In genomic region chr18:24446953-24447537, GRCh38 we compare ENCODE assay signal across 15 cellular contexts. TPM values are rescaled to one million over a fixed set of nuclear protein-coding genes. Genes with fewer than 3 reads are reported as not detected.
DNase-seq lines count a peak whose midpoint lies in the region; ATAC-seq and TF ChIP-seq lines count a peak whose summit lies in the region.
"Had no signal": no experiment of that assay in that cellular context is flagged by ENCODE, and none has a peak within 500 bp of the region (broad histone marks: within the 10 kb centered on the region; RNA-seq: fewer than 3 reads in every experiment).

No MANE protein-coding gene starts in this region.

- H3K9ac ChIP-seq in IMR-90 (ENCODE audit: low read depth, low read length), result no peak overlapping the region

- ATAC-seq in IMR-90 (ENCODE audit: low read depth), result no peak
- no peak for ATAC-seq in gastrocnemius medialis
- ATAC-seq: lower lobe of right lung had no signal

- H3K27ac Mint-ChIP-seq in CD14-positive monocyte, result no peak overlapping the region

- no peak overlapping the region for H4K91ac ChIP-seq in IMR-90 (ENCODE audit: insufficient read depth, low read depth, low read length)

- no peak overlapping the region for H3K27ac ChIP-seq in IMR-90 (ENCODE audit: insufficient read depth, low read length)
- no peak overlapping the region for H3K27ac ChIP-seq in gastrocnemius medialis
- H3K27ac ChIP-seq: adrenal gland, esophagus squamous epithelium, lower lobe of right lung, SJSA1, tibial artery had no signal

- no peak overlapping the region for H2BK120ac ChIP-seq in IMR-90 (ENCODE audit: low read depth, low read length)

- no TSS peak for BruUV-seq in IMR-90 (replicated peaks; lab: Mats Ljungman, UMichigan)

- no peak overlapping the region for H3K4me3 ChIP-seq in IMR-90 (ENCODE audit: insufficient read depth, low read depth, low read length)
- H3K4me3 ChIP-seq in gastrocnemius medialis, result no peak overlapping the region
- H3K4me3 ChIP-seq: adrenal gland, esophagus squamous epithelium, lower lobe of right lung, SJSA1, tibial artery had no signal

- no peaks in the 10 kb centered on the region for H4K20me1 ChIP-seq in IMR-90 (ENCODE audit: insufficient read depth, low read length)

- no peak overlapping the region for H3K14ac ChIP-seq in IMR-90 (replicated peaks; ENCODE audit: low read depth, low read length)

- TF ChIP-seq POLR2A in IMR-90 (IDR thresholded peaks at IDR 0.05; ENCODE audit: low read depth, low read length) (no peak), gastrocnemius medialis (IDR thresholded peaks at IDR 0.05) (no peak)

- no peak overlapping the region for H3K56ac ChIP-seq in IMR-90 (ENCODE audit: extremely low read depth, insufficient read depth, low read length)

- dilution Hi-C loops in IMR-90 (cut with HindIII; ENCODE audit: low sequenced_read_pairs, unreplicated experiment), result no loop called here

- H3K79me1 ChIP-seq in IMR-90 (ENCODE audit: low read depth in 1 of 2, low read length in 2 of 2), result no peaks in the 10 kb centered on the region

- peak; percentile 4 for DNase-seq in ELR (ENCODE audit: low read depth)
- no peak for DNase-seq in IMR-90
- DNase-seq in SW480 (ENCODE audit: low spot score), result peak; percentile 9
- peak; percentile 1 for DNase-seq in kidney glomerular epithelial cell (lab: John Stamatoyannopoulos, UW)
- DNase-seq in retina, result no peak
- DNase-seq in gastrocnemius medialis, result no peak
- DNase-seq in CD14-positive monocyte (ENCODE audit: low spot score), result no peak
- no peak for DNase-seq in activated naive CD4-positive, alpha-beta T cell treated with anti-CD3 and anti-CD28 coated beads, Interleukin-2, amount 50 U/mL, for 16 hours
- DNase-seq: adrenal gland, esophagus squamous epithelium, lower lobe of right lung, NCI-H2107, tibial artery had no signal

- POLR2A ChIA-PET in IMR-90 (lab: Charles Lee; ENCODE audit: unreplicated experiment), result no interaction called here

- H3K4me1 ChIP-seq in IMR-90 (ENCODE audit: control insufficient read depth, insufficient read depth, low read length) (no peaks in the 10 kb centered on the region), gastrocnemius medialis (no peaks in the 10 kb centered on the region)
- H3K4me1 ChIP-seq: adrenal gland, esophagus squamous epithelium, lower lobe of right lung, SJSA1, tibial artery had no signal

- H3K23ac ChIP-seq in IMR-90 (ENCODE audit: low read depth, low read length), result no peak overlapping the region

- H2AK5ac ChIP-seq in IMR-90 (ENCODE audit: low read depth, low read length), result no peak overlapping the region

- 0 out of 2 replicates have a peak, but pooled peaks have one; percentile 16 for TF ChIP-seq CTCF in IMR-90 (conservative IDR thresholded peaks at IDR 0.05; ENCODE audit: low read depth, low read length)
- no peak for TF ChIP-seq CTCF in gastrocnemius medialis (IDR thresholded peaks at IDR 0.05 in 4 of 5, conservative IDR thresholded peaks at IDR 0.05 in 1 of 5)
- TF ChIP-seq CTCF in CD14-positive monocyte (IDR thresholded peaks at IDR 0.05), result no peak

- no peaks in the 10 kb centered on the region for H3K9me3 Mint-ChIP-seq in CD14-positive monocyte

- H4K5ac ChIP-seq in IMR-90 (ENCODE audit: low read depth, low read length), result no peak overlapping the region

- H3K18ac ChIP-seq in IMR-90 (ENCODE audit: low read depth, low read length), result no peak overlapping the region

- TF ChIP-seq RAD21 in IMR-90 (IDR thresholded peaks at IDR 0.05; ENCODE audit: low read length), result no peak

- no peak overlapping the region for H2AFZ ChIP-seq in IMR-90 (replicated peaks; ENCODE audit: low read length, poor library complexity)

- no peak overlapping the region for H2BK5ac ChIP-seq in IMR-90 (ENCODE audit: low read depth, low read length, poor library complexity, severe bottlenecking)

- H3K4me1 Mint-ChIP-seq in CD14-positive monocyte, result peaks cover 10% of the 10 kb centered on the region

- no CpG with 5 or more reads among the region's 1 CpG for WGBS in IMR-90 (ENCODE audit: extremely low coverage in 2 of 2, insufficient read length in 1 of 2), 2 experiments

- peaks cover 22% of the 10 kb centered on the region for H3K36me3 ChIP-seq in IMR-90 (ENCODE audit: control insufficient read depth, insufficient read depth, low read length)
- H3K36me3 ChIP-seq in gastrocnemius medialis, result peaks cover 3 to 57% of the 10 kb centered on the region in 2 donors

- no peak overlapping the region for H3K4me2 ChIP-seq in IMR-90 (ENCODE audit: low read depth, low read length)

- H2BK20ac ChIP-seq in IMR-90 (ENCODE audit: low read depth, low read length), result no peak overlapping the region

- H3K27me3 ChIP-seq in IMR-90 (ENCODE audit: control insufficient read depth, insufficient read depth, low read length) (no peaks in the 10 kb centered on the region), gastrocnemius medialis (no peaks in the 10 kb centered on the region)
- H3K27me3 ChIP-seq: adrenal gland, esophagus squamous epithelium, SJSA1, tibial artery had no signal

- no peak overlapping the region for H3K4ac ChIP-seq in IMR-90 (ENCODE audit: low read depth, low read length)

- no peaks in the 10 kb centered on the region for H3K9me3 ChIP-seq in IMR-90 (ENCODE audit: control insufficient read depth, insufficient read depth, low read length)
- H3K9me3 ChIP-seq in gastrocnemius medialis, result no peaks in the 10 kb centered on the region
- H3K9me3 ChIP-seq: adrenal gland, esophagus squamous epithelium, lower lobe of right lung, SJSA1, tibial artery had no signal

- no peak overlapping the region for H4K8ac ChIP-seq in IMR-90 (ENCODE audit: low read depth in 2 of 2, low read length in 2 of 2)

- H3K36me3 Mint-ChIP-seq in CD14-positive monocyte, result peaks cover 70 to 78% of the 10 kb centered on the region in 2 donors

- in situ Hi-C loops in IMR-90 (cut with MboI; ENCODE audit: low sequenced_read_pairs), result no loop called here
- in situ Hi-C loops in gastrocnemius medialis (cut with MboI; ENCODE audit: low sequenced_read_pairs in 4 of 4), result loop anchor here in 1 of 4 donors (25.0 kb wide), 1 partner anchor 110 kb away; no protein-coding TSS in a partner anchor

- no peak overlapping the region for H2AK9ac ChIP-seq in IMR-90 (replicated peaks; ENCODE audit: low read depth, low read length, poor library complexity)

- intact Hi-C loops in IMR-90 (cut with micrococcal nuclease), result loop anchor here (2.0 kb wide), 1 partner anchor 42 kb away; no protein-coding TSS in a partner anchor
- intact Hi-C loops in gastrocnemius medialis (cut with DNase I; ENCODE audit: low total_unique reads), result no loop called here
- intact Hi-C loops in CD14-positive monocyte (cut with micrococcal nuclease), result no loop called here

- H3K27me3 Mint-ChIP-seq in CD14-positive monocyte (ENCODE audit: low read depth in 3 of 3), result no peaks in the 10 kb centered on the region

- H3K4me3 Mint-ChIP-seq in CD14-positive monocyte, result no peak overlapping the region

- H3K9me1 ChIP-seq in IMR-90 (ENCODE audit: insufficient read depth, low read length), result no peaks in the 10 kb centered on the region

- H2BK15ac ChIP-seq in IMR-90 (ENCODE audit: low read depth, low read length), result no peak overlapping the region

- CTCF ChIA-PET in IMR-90 (lab: Yijun Ruan, JAX), result interaction anchor here (0.6 to 1.4 kb wide), 4 partner anchors 11 to 235 kb away, joined by 3 to 5 read pairs (median 4); no protein-coding TSS in a partner anchor

TF ChIP-seq in IMR-90, 13 proteins besides CTCF, POLR2A, EP300 and RAD21 (continues in another document):
- TF ChIP-seq MAZ (IDR thresholded peaks at IDR 0.05; ENCODE audit: borderline replicate concordance, low read depth, low read length) (no peak), RFX5 (IDR thresholded peaks at IDR 0.05; ENCODE audit: low read depth, low read length) (no peak), MXI1 (IDR thresholded peaks at IDR 0.05; ENCODE audit: borderline replicate concordance, low read depth, low read length) (no peak), CHD1 (IDR thresholded peaks at IDR 0.05; ENCODE audit: low read depth, low read length) (no peak), USF2 (IDR thresholded peaks at IDR 0.05; ENCODE audit: low read depth, low read length) (no peak), CEBPB (IDR thresholded peaks at IDR 0.05; ENCODE audit: low read depth, low read length) (no peak), MAFK (IDR thresholded peaks at IDR 0.05; ENCODE audit: low read depth, low read length) (no peak), RCOR1 (IDR thresholded peaks at IDR 0.05; ENCODE audit: insufficient replicate concordance, low read length) (no peak)

RNA-seq across cellular contexts. Expression of gene HRH4, which starts 13.4 kb away (rescaled TPM):
- total RNA-seq in IMR-90 (2012; rRNA removed) (not detected in 2 replicates), gastrocnemius medialis (not detected)
- polyA plus RNA-seq in IMR-90 (2012; rRNA removed) (not detected in 2 replicates), CD14-positive monocyte (under 1 TPM in 1 of 2 donors, not detected in 1; 0.10 TPM)
- polyA plus RNA-seq in IMR-90 (2012; cell fraction: cytosol; rRNA removed), result not detected in 2 replicates
- polyA plus RNA-seq in IMR-90 (2012; cell fraction: nucleus; rRNA removed; ENCODE audit: low replicate concordance), result 0.03 TPM in 1 of 2 replicates, not detected in the other
- total RNA-seq: pulmonary artery endothelial cell, SJSA1 had no signal

RNA-seq across cellular contexts. Expression of gene IMPACT, which starts 20.6 kb away (rescaled TPM):
- total RNA-seq in IMR-90 (2012; rRNA removed), result 11.8 and 26.4 TPM in 2 replicates
- 10.4 and 13.8 TPM in 2 replicates for polyA plus RNA-seq in IMR-90 (2012; rRNA removed)
- polyA plus RNA-seq in IMR-90 (2012; cell fraction: cytosol; rRNA removed), result 2.1 and 3.2 TPM in 2 replicates
- 3.1 and 10.1 TPM in 2 replicates for polyA plus RNA-seq in IMR-90 (2012; cell fraction: nucleus; rRNA removed; ENCODE audit: low replicate concordance)
- total RNA-seq in gastrocnemius medialis, result 10 to 100 TPM in 2 of 4 donors, 1 to 10 TPM in 2; 9.1 to 18.7 (median 11.9) TPM
- polyA plus RNA-seq in CD14-positive monocyte, result 10 to 100 TPM; 15.8 to 19.7 TPM

RNA-seq across cellular contexts. Expression of gene OSBPL1A, which starts 49.4 kb away (rescaled TPM):
- total RNA-seq in IMR-90 (2012; rRNA removed), result 50.3 and 70.4 TPM in 2 replicates
- polyA plus RNA-seq in IMR-90 (2012; rRNA removed), result 26.9 and 29.4 TPM in 2 replicates
- 7.3 and 13.5 TPM in 2 replicates for polyA plus RNA-seq in IMR-90 (2012; cell fraction: cytosol; rRNA removed)
- polyA plus RNA-seq in IMR-90 (2012; cell fraction: nucleus; rRNA removed; ENCODE audit: low replicate concordance), result 3.2 and 21.3 TPM in 2 replicates
- total RNA-seq in gastrocnemius medialis, result 100 to 1,000 TPM in 2 of 4 donors, 10 to 100 TPM in 2; 61.5 to 227 (median 98.7) TPM
- polyA plus RNA-seq in CD14-positive monocyte, result 1 to 10 TPM; 6.3 to 7.1 TPM

Comparison
In these comparisons a context has a peak if more than half of its experiments do, and no peak if none do; other contexts are left out.
1. DNase-seq: peak in ELR (single experiment), SW480 (single experiment) and kidney glomerular epithelial cell (single experiment); none in IMR-90 (single experiment), retina (single experiment), gastrocnemius medialis (0 of 2), CD14-positive monocyte (single experiment) and activated naive CD4-positive, alpha-beta T cell treated with anti-CD3 and anti-CD28 coated beads, Interleukin-2, amount 50 U/mL, for 16 hours (single experiment).